ENCODE assay signal across 24 cellular contexts in the genomic region with DNA sequence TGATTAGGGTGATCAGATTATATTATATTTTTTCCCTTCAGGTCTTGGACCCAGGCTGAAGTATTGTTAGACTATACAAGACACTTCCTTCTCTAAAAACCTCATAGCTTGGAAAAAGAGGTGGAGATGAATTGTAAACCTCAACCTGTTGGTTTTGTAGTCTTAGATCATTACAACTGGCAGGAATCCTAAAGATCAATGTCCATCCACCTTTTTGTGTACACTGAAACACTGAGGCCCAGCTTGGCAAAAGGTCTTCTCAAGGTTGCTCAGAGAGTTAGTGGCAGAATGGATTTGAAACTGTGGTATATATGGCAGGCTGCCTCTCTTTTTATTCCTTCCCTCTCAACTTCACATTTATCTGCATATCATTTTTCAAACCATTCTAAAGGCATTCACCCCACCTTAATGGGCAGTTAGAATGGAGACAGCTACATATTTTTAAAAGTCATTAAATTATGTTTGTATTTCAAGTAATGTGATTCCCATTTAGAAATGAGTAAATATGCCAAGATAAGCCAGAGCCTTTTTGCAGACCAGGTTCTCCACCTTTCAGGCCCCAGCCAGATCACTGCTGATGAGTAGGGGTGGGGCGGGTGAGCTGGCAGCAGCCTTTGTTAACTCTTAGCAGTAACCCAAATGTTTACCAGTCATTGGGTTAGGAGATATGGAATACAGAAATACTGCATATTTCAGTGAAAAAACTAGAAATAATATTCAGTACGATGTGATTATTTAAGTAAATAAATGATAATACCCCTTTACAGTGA.
"Had no signal": no experiment of that assay in that cellular context is flagged by ENCODE, and none has a peak within 500 bp of the region (broad histone marks: within the 10 kb centered on the region; RNA-seq: fewer than 3 reads in every experiment).

No MANE protein-coding gene starts in this region.

- ATAC-seq: activated CD4-positive, alpha-beta T cell treated with anti-CD3 and anti-CD28 coated beads for 36 hours; activated T-cell treated with anti-CD3 and anti-CD28 coated beads, Interleukin-2, amount 50 U/mL, for 4 hours; left lung had no signal

- H3K27me3 ChIP-seq: left lung, spleen had no signal

- DNase-seq: activated B cell treated with CpG ODN at 0.5 μM for 24 hours; activated CD4-positive, alpha-beta T cell treated with anti-CD3 and anti-CD28 coated beads for 36 hours; activated CD4-positive, alpha-beta T cell treated with anti-CD3 and anti-CD28 coated beads, Interleukin-2, amount 50 U/mL, for 4 hours; activated CD8-positive, alpha-beta memory T cell treated with anti-CD3 and anti-CD28 coated beads for 24 hours; activated CD8-positive, alpha-beta memory T cell treated with anti-CD3 and anti-CD28 coated beads, Interleukin-2, amount 50 U/mL, for 4 hours; activated naive CD4-positive, alpha-beta T cell; activated naive CD8-positive, alpha-beta T cell treated with anti-CD3 and anti-CD28 coated beads for 36 hours; activated T-cell treated with anti-CD3 and anti-CD28 coated beads, Interleukin-2, amount 50 U/mL, for 4 hours; cerebellar nuclear complex; effector CD4-positive, alpha-beta T cell; erythroblast; foreskin fibroblast; kidney; left lung; mammary epithelial cell; midbrain; nucleus accumbens; retina; spleen; stimulated activated CD4-positive, alpha-beta T cell treated with anti-CD3 and anti-CD28 coated beads, Interleukin-4, amount 100 ng/mL, for 24 hours; stimulated activated naive CD4-positive, alpha-beta T cell treated with Interleukin-2 at 50 U/mL for 16 hours; T-helper 9 cell had no signal

- H3K4me3 ChIP-seq: left lung, spleen had no signal

- H3K36me3 ChIP-seq: left lung, spleen had no signal

- H3K4me1 ChIP-seq: left lung, spleen had no signal

- H3K27ac Mint-ChIP-seq: activated B cell treated with CpG ODN at 0.5 μM for 24 hours; activated CD4-positive, alpha-beta T cell treated with anti-CD3 and anti-CD28 coated beads for 36 hours; activated naive CD8-positive, alpha-beta T cell treated with anti-CD3 and anti-CD28 coated beads for 36 hours; activated T-helper 2 cell treated with anti-CD3 and anti-CD28 coated beads, Interferon-gamma antibody, Interleukin-2, Interleukin-4, amounts not matched to agents 10 μg/mL and 5 μg/mL and 100 μg/mL, durations not matched to agents 14 hours and 24 hours and 36 hours had no signal

- H3K27me3 Mint-ChIP-seq: activated B cell treated with CpG ODN at 0.5 μM for 24 hours; activated CD4-positive, alpha-beta T cell treated with anti-CD3 and anti-CD28 coated beads for 36 hours; activated naive CD8-positive, alpha-beta T cell treated with anti-CD3 and anti-CD28 coated beads for 36 hours had no signal

- H3K27ac ChIP-seq: left lung, spleen had no signal

- H3K4me3 Mint-ChIP-seq: activated B cell treated with CpG ODN at 0.5 μM for 24 hours; activated CD4-positive, alpha-beta T cell treated with anti-CD3 and anti-CD28 coated beads for 36 hours; activated naive CD8-positive, alpha-beta T cell treated with anti-CD3 and anti-CD28 coated beads for 36 hours; activated T-cell treated with anti-CD3 and anti-CD28 coated beads, Interleukin-2, amount 50 U/mL, for 4 hours had no signal

- H3K9me3 ChIP-seq: left lung had no signal

- FAIRE-seq: endometrium, kidney had no signal

- H3K4me1 Mint-ChIP-seq: activated B cell treated with CpG ODN at 0.5 μM for 24 hours; activated CD4-positive, alpha-beta T cell treated with anti-CD3 and anti-CD28 coated beads for 36 hours; activated naive CD8-positive, alpha-beta T cell treated with anti-CD3 and anti-CD28 coated beads for 36 hours had no signal

- H3K36me3 Mint-ChIP-seq: activated naive CD8-positive, alpha-beta T cell treated with anti-CD3 and anti-CD28 coated beads for 36 hours had no signal

- H3K9me3 Mint-ChIP-seq: activated B cell treated with CpG ODN at 0.5 μM for 24 hours; activated T-cell treated with anti-CD3 and anti-CD28 coated beads, Interleukin-2, amount 50 U/mL, for 4 hours; activated T-helper 2 cell treated with anti-CD3 and anti-CD28 coated beads, Interferon-gamma antibody, Interleukin-2, Interleukin-4, amounts not matched to agents 10 μg/mL and 5 μg/mL and 100 μg/mL, durations not matched to agents 14 hours and 24 hours and 36 hours had no signal
